Comparison of ENCODE assay signal across 30 cellular contexts in the genomic region with DNA sequence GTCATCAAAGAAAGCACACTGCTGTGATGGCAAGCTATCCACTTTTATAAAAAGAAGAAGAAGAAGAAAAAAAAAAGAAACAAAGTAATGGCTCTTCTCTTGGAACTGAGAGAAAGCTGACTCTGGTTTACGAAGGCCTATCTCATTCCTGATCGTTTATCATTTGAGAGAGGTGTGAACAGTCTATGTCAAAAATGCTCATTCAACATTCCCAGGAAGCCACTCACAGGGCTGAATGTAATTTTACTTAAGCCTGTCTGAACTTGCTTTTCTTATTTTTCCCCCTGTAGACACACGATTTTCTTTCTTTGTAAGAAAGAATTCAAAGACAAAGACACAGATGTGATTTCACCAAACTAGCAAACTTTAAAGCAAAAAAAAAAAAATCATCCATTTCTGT.
"Had no signal": no experiment of that assay in that cellular context is flagged by ENCODE, and none has a peak within 500 bp of the region (broad histone marks: within the 10 kb centered on the region; RNA-seq: fewer than 3 reads in every experiment).

No MANE protein-coding gene starts in this region.

- H3K4me1 Mint-ChIP-seq: neural crest cell had no signal

- H3K4me3 Mint-ChIP-seq: naive thymus-derived CD8-positive, alpha-beta T cell; nephron; neural crest cell; stimulated activated naive CD8-positive, alpha-beta T cell treated with anti-CD3 and anti-CD28 coated beads, Interleukin-15, Interleukin-2, amounts not matched to agents 100 ng/mL and 50 ng/mL, for 24 hours; type B pancreatic cell had no signal

- H3K4me2 ChIP-seq: hepatocyte had no signal

- ATAC-seq: heart right ventricle; left cardiac atrium; left lung; lower lobe of right lung; mucosa of descending colon; naive thymus-derived CD8-positive, alpha-beta T cell; psoas muscle; right lobe of liver had no signal

- H3K4me1 ChIP-seq: heart right ventricle, left lung, lower lobe of right lung, parathyroid adenoma, psoas muscle, right atrium auricular region, right lobe of liver, suprapubic skin, tibial artery, uterus had no signal

- H3K4me3 ChIP-seq: heart right ventricle, hepatocyte, left lung, lower lobe of right lung, mucosa of descending colon, psoas muscle, right atrium auricular region, right lobe of liver, suprapubic skin, thoracic aorta, tibial artery, uterus had no signal

- H3K27ac Mint-ChIP-seq: naive thymus-derived CD8-positive, alpha-beta T cell; nephron; stimulated activated naive CD8-positive, alpha-beta T cell treated with anti-CD3 and anti-CD28 coated beads, Interleukin-15, Interleukin-2, amounts not matched to agents 100 ng/mL and 50 ng/mL, for 24 hours; type B pancreatic cell had no signal

- H3K36me3 ChIP-seq: heart right ventricle, left lung, lower lobe of right lung, right atrium auricular region, right lobe of liver, suprapubic skin, thoracic aorta, tibial artery, uterus had no signal

- H3K79me2 ChIP-seq: hepatocyte, parathyroid adenoma had no signal

- H3K27ac ChIP-seq: heart right ventricle, hepatocyte, left lung, lower lobe of right lung, parathyroid adenoma, psoas muscle, right atrium auricular region, right lobe of liver, suprapubic skin, thoracic aorta, tibial artery, uterus had no signal

- H2AFZ ChIP-seq: hepatocyte, parathyroid adenoma had no signal

- H3K27me3 ChIP-seq: heart right ventricle, hepatocyte, left lung, right atrium auricular region, right lobe of liver, suprapubic skin, tibial artery, uterus had no signal

- H3K36me3 Mint-ChIP-seq: type B pancreatic cell had no signal

- DNase-seq: heart right ventricle; islet precursor cell; kidney glomerular epithelial cell; left cardiac atrium; left lung; lower lobe of right lung; mammary epithelial cell; mesenchymal stem cell; midbrain; mucosa of descending colon; naive thymus-derived CD8-positive, alpha-beta T cell; nucleus accumbens; psoas muscle; right lobe of liver; stimulated activated CD4-positive, alpha-beta T cell treated with anti-CD3 and anti-CD28 coated beads, Interleukin-12 subunit alpha, Interleukin-12 subunit beta, amount 100 ng/mL, for 4 hours; stimulated activated CD4-positive, alpha-beta T cell treated with anti-CD3 and anti-CD28 coated beads, Interleukin-15, amount 100 ng/mL, for 24 hours; stimulated activated CD4-positive, alpha-beta T cell treated with anti-CD3 and anti-CD28 coated beads, Interleukin-2, amount 100 ng/mL, for 24 hours; stimulated activated CD4-positive, alpha-beta T cell treated with anti-CD3 and anti-CD28 coated beads, Interleukin-4, amount 100 ng/mL, for 1 hour; stimulated activated naive CD4-positive, alpha-beta T cell; tibial artery; uterus had no signal

- H3K9me3 Mint-ChIP-seq: neural crest cell; stimulated activated naive CD8-positive, alpha-beta T cell treated with anti-CD3 and anti-CD28 coated beads, Interleukin-15, Interleukin-2, amounts not matched to agents 100 ng/mL and 50 ng/mL, for 24 hours had no signal

- H3K9ac ChIP-seq: parathyroid adenoma had no signal

- H3K27me3 Mint-ChIP-seq: naive thymus-derived CD8-positive, alpha-beta T cell; stimulated activated naive CD8-positive, alpha-beta T cell treated with anti-CD3 and anti-CD28 coated beads, Interleukin-15, Interleukin-2, amounts not matched to agents 100 ng/mL and 50 ng/mL, for 24 hours; type B pancreatic cell had no signal

- H3K9me3 ChIP-seq: left lung, lower lobe of right lung, mucosa of descending colon, psoas muscle, right atrium auricular region, right lobe of liver, suprapubic skin, thoracic aorta, tibial artery, uterus had no signal
